19 cellular contexts compared by ENCODE assay signal in genomic region chr21:34298797-34299539, GRCh38.
"Had no signal": no experiment of that assay in that cellular context is flagged by ENCODE, and none has a peak within 500 bp of the region (broad histone marks: within the 10 kb centered on the region; RNA-seq: fewer than 3 reads in every experiment).

No MANE protein-coding gene starts in this region.

- H3K27ac ChIP-seq: left lung, psoas muscle, tibial artery, upper lobe of left lung, uterus had no signal

- H3K36me3 ChIP-seq: left lung, tibial artery, upper lobe of left lung, uterus had no signal

- H3K27me3 ChIP-seq: left lung, tibial artery, upper lobe of left lung, uterus had no signal

- H3K4me1 ChIP-seq: left lung, psoas muscle, upper lobe of left lung, uterus had no signal

- H3K9me3 ChIP-seq: left lung, psoas muscle, tibial artery, upper lobe of left lung, uterus had no signal

- ATAC-seq: esophagus mucosa; left lung; stimulated activated effector memory CD8-positive, alpha-beta T cell treated with anti-CD3 and anti-CD28 coated beads, Interleukin-12 subunit alpha, Interleukin-12 subunit beta, amount 100 ng/mL, for 72 hours had no signal

- H3K4me3 ChIP-seq: left lung, psoas muscle, tibial artery, upper lobe of left lung, uterus had no signal

- FAIRE-seq: endometrium, keratinocyte had no signal

- H3K9me3 Mint-ChIP-seq: immature natural killer cell had no signal

- H3K27me3 Mint-ChIP-seq: stimulated activated naive CD8-positive, alpha-beta T cell treated with anti-CD3 and anti-CD28 coated beads, Interleukin-15, Interleukin-2, amounts not matched to agents 100 ng/mL and 50 ng/mL, for 24 hours had no signal

- H3K27ac Mint-ChIP-seq: immature natural killer cell; naive B cell; nephron; stimulated activated effector memory CD8-positive, alpha-beta T cell treated with anti-CD3 and anti-CD28 coated beads, Interleukin-12 subunit alpha, Interleukin-12 subunit beta, amount 100 ng/mL, for 72 hours; stimulated activated naive CD8-positive, alpha-beta T cell treated with anti-CD3 and anti-CD28 coated beads, Interleukin-15, Interleukin-2, amounts not matched to agents 100 ng/mL and 50 ng/mL, for 24 hours had no signal

- H3K4me3 Mint-ChIP-seq: immature natural killer cell; naive B cell; nephron; stimulated activated effector memory CD8-positive, alpha-beta T cell treated with anti-CD3 and anti-CD28 coated beads, Interleukin-12 subunit alpha, Interleukin-12 subunit beta, amount 100 ng/mL, for 72 hours; stimulated activated naive CD8-positive, alpha-beta T cell treated with anti-CD3 and anti-CD28 coated beads, Interleukin-15, Interleukin-2, amounts not matched to agents 100 ng/mL and 50 ng/mL, for 24 hours had no signal

- DNase-seq: effector memory CD4-positive, alpha-beta T cell; foreskin fibroblast; immature natural killer cell; left lung; mesendoderm; naive B cell; psoas muscle; retina; stimulated activated CD4-positive, alpha-beta T cell treated with anti-CD3 and anti-CD28 coated beads, Interleukin-4, amount 100 ng/mL, for 1 hour; stimulated activated CD8-positive, alpha-beta memory T cell treated with anti-CD3 and anti-CD28 coated beads, Interleukin-4, amount 100 ng/mL, for 48 hours; upper lobe of left lung; uterus had no signal

- H3K36me3 Mint-ChIP-seq: naive B cell; stimulated activated effector memory CD8-positive, alpha-beta T cell treated with anti-CD3 and anti-CD28 coated beads, Interleukin-12 subunit alpha, Interleukin-12 subunit beta, amount 100 ng/mL, for 72 hours had no signal

- H3K4me1 Mint-ChIP-seq: immature natural killer cell; naive B cell; nephron; stimulated activated effector memory CD8-positive, alpha-beta T cell treated with anti-CD3 and anti-CD28 coated beads, Interleukin-12 subunit alpha, Interleukin-12 subunit beta, amount 100 ng/mL, for 72 hours had no signal
